ENCODE assay signal across 2 cellular contexts in the genomic region with DNA sequence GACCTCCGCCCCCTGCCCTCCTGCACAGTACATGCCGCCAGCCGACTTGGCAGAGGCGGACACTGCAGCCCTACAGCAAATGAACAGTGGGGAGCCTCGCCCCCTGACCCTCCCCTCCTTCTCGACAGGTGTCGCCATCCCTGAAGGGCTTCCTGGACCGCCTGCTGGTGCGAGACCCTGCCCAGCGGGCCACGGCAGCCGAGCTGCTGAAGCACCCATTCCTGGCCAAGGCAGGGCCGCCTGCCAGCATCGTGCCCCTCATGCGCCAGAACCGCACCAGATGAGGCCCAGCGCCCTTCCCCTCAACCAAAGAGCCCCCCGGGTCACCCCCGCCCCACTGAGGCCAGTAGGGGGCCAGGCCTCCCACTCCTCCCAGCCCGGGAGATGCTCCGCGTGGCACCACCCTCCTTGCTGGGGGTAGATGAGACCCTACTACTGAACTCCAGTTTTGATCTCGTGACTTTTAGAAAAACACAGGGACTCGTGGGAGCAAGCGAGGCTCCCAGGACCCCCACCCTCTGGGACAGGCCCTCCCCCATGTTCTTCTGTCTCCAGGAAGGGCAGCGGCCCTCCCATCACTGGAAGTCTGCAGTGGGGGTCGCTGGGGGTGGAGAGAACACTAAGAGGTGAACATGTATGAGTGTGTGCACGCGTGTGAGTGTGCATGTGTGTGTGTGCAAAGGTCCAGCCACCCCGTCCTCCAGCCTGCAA.
TF ChIP-seq lines count a peak whose summit lies in the region.

No MANE protein-coding gene starts in this region.

TF ChIP-seq in HEK293, 187 proteins besides CTCF, POLR2A, EP300 and RAD21:
- TF ChIP-seq GLIS2 (tag by site-specific recombination; IDR thresholded peaks at IDR 0.05) (peak; percentile 75), ZBTB8A (tag by site-specific recombination; IDR thresholded peaks at IDR 0.05) (no peak), ZIC2 (tag by site-specific recombination; IDR thresholded peaks at IDR 0.05) (peak; percentile 24; the same call in 1 of the 2 replicates), ZNF335 (tag by site-specific recombination; conservative IDR thresholded peaks at IDR 0.05) (no peak), ZNF501 (tag by site-specific recombination; IDR thresholded peaks at IDR 0.05) (no peak), ZNF214 (tag by site-specific recombination; IDR thresholded peaks at IDR 0.05; ENCODE audit: borderline replicate concordance) (no peak), ZNF837 (tag by site-specific recombination; IDR thresholded peaks at IDR 0.05) (no peak), ZNF626 (tag by site-specific recombination; IDR thresholded peaks at IDR 0.05) (no peak), ZBTB17 (tag by site-specific recombination; IDR thresholded peaks at IDR 0.05) (no peak), ZNF239 (tag by site-specific recombination; IDR thresholded peaks at IDR 0.05) (no peak)
- TF ChIP-seq, protein P1, sequence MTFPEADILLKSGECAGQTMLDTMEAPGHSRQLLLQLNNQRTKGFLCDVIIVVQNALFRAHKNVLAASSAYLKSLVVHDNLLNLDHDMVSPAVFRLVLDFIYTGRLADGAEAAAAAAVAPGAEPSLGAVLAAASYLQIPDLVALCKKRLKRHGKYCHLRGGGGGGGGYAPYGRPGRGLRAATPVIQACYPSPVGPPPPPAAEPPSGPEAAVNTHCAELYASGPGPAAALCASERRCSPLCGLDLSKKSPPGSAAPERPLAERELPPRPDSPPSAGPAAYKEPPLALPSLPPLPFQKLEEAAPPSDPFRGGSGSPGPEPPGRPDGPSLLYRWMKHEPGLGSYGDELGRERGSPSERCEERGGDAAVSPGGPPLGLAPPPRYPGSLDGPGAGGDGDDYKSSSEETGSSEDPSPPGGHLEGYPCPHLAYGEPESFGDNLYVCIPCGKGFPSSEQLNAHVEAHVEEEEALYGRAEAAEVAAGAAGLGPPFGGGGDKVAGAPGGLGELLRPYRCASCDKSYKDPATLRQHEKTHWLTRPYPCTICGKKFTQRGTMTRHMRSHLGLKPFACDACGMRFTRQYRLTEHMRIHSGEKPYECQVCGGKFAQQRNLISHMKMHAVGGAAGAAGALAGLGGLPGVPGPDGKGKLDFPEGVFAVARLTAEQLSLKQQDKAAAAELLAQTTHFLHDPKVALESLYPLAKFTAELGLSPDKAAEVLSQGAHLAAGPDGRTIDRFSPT (tag by site-specific recombination; IDR thresholded peaks at IDR 0.05) = peak; percentile 29; the same call in 1 of the 2 replicates
- TF ChIP-seq, protein P2, sequence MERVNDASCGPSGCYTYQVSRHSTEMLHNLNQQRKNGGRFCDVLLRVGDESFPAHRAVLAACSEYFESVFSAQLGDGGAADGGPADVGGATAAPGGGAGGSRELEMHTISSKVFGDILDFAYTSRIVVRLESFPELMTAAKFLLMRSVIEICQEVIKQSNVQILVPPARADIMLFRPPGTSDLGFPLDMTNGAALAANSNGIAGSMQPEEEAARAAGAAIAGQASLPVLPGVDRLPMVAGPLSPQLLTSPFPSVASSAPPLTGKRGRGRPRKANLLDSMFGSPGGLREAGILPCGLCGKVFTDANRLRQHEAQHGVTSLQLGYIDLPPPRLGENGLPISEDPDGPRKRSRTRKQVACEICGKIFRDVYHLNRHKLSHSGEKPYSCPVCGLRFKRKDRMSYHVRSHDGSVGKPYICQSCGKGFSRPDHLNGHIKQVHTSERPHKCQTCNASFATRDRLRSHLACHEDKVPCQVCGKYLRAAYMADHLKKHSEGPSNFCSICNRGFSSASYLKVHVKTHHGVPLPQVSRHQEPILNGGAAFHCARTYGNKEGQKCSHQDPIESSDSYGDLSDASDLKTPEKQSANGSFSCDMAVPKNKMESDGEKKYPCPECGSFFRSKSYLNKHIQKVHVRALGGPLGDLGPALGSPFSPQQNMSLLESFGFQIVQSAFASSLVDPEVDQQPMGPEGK (tag by site-specific recombination; IDR thresholded peaks at IDR 0.05) = peak; percentile 41; the same call in 1 of the 2 replicates

TF ChIP-seq in endothelial cell of umbilical vein, 7 proteins besides CTCF, POLR2A, EP300 and RAD21:
- no peak for TF ChIP-seq EZH2 (IDR thresholded peaks at IDR 0.05; ENCODE audit: borderline replicate concordance, low read depth, low read length, severe bottlenecking)
- TF ChIP-seq GATA2 (IDR thresholded peaks at IDR 0.05; ENCODE audit: insufficient read depth, insufficient read length, low read depth, low read length) = no peak
- no peak for TF ChIP-seq JUN (IDR thresholded peaks at IDR 0.05; ENCODE audit: borderline replicate concordance, insufficient read depth, insufficient read length, low read depth)
- no peak for TF ChIP-seq MYC (IDR thresholded peaks at IDR 0.05; ENCODE audit: low read depth, low read length)
- TF ChIP-seq FOS (IDR thresholded peaks at IDR 0.05; ENCODE audit: borderline replicate concordance, insufficient read depth, low read length) = no peak
TF ChIP-seq in endothelial cell of umbilical vein: peak in this region for 0.
